ENCODE assay signal across 2 cellular contexts in genomic region chr6:139602577-139602976, GRCh38.
TF ChIP-seq lines count a peak whose summit lies in the region.

No MANE protein-coding gene starts in this region.

TF ChIP-seq in IMR-90, 13 proteins besides CTCF, POLR2A, EP300 and RAD21:
- no peak for TF ChIP-seq ELK1 (IDR thresholded peaks at IDR 0.05; ENCODE audit: borderline replicate concordance, low read depth, low read length)
- no peak for TF ChIP-seq MAFK (IDR thresholded peaks at IDR 0.05; ENCODE audit: low read depth, low read length)
- no peak for TF ChIP-seq BHLHE40 (IDR thresholded peaks at IDR 0.05; ENCODE audit: low read depth, low read length)
- no peak for TF ChIP-seq SMC3 (IDR thresholded peaks at IDR 0.05; ENCODE audit: low read depth, low read length)
- TF ChIP-seq FOS (IDR thresholded peaks at IDR 0.05; ENCODE audit: low read depth, low read length) = no peak
- no peak for TF ChIP-seq NFE2L2 (IDR thresholded peaks at IDR 0.05; ENCODE audit: low read depth, low read length)
- no peak for TF ChIP-seq MAZ (IDR thresholded peaks at IDR 0.05; ENCODE audit: borderline replicate concordance, low read depth, low read length)
- no peak for TF ChIP-seq RFX5 (IDR thresholded peaks at IDR 0.05; ENCODE audit: low read depth, low read length)
- no peak for TF ChIP-seq RCOR1 (IDR thresholded peaks at IDR 0.05; ENCODE audit: insufficient replicate concordance, low read length)
- TF ChIP-seq CHD1 (IDR thresholded peaks at IDR 0.05; ENCODE audit: low read depth, low read length) = no peak
- TF ChIP-seq CEBPB (IDR thresholded peaks at IDR 0.05; ENCODE audit: low read depth, low read length) = no peak
- no peak for TF ChIP-seq USF2 (IDR thresholded peaks at IDR 0.05; ENCODE audit: low read depth, low read length)
- no peak for TF ChIP-seq MXI1 (IDR thresholded peaks at IDR 0.05; ENCODE audit: borderline replicate concordance, low read depth, low read length)

TF ChIP-seq in K562, 482 proteins besides CTCF, POLR2A, EP300 and RAD21 (continues in another document):
- TF ChIP-seq ELF2 (CRISPR knock-in tag; IDR thresholded peaks at IDR 0.05) = no peak
- no peak for TF ChIP-seq XRCC4 (IDR thresholded peaks at IDR 0.05; ENCODE audit: extremely low read depth, insufficient read depth, insufficient read length)
- TF ChIP-seq HOMEZ (CRISPR knock-in tag; IDR thresholded peaks at IDR 0.05) = no peak
- TF ChIP-seq SP2 (IDR thresholded peaks at IDR 0.05; ENCODE audit: extremely low read depth, low read depth, low read length, poor library complexity, severe bottlenecking) = no peak
- peak; percentile 76 for TF ChIP-seq SMAD4 (CRISPR knock-in tag; conservative IDR thresholded peaks at IDR 0.05)
- peak; percentile 61; the same call in 1 of the 2 replicates for TF ChIP-seq SMARCE1 (IDR thresholded peaks at IDR 0.05)
- no peak for TF ChIP-seq HIVEP1 (CRISPR knock-in tag; IDR thresholded peaks at IDR 0.05)
- TF ChIP-seq SMARCA4 (IDR thresholded peaks at IDR 0.05) = no peak; the same call in 1 of the 2 replicates
- no peak for TF ChIP-seq ZFX (CRISPR knock-in tag; IDR thresholded peaks at IDR 0.05)
- no peak for TF ChIP-seq ZNF431 (CRISPR knock-in tag; IDR thresholded peaks at IDR 0.05)
- no peak for TF ChIP-seq KLF6 (CRISPR knock-in tag; IDR thresholded peaks at IDR 0.05; ENCODE audit: borderline replicate concordance)
- 0 out of 4 replicates have a peak, but pooled peaks of 1 of the 2 experiments have one; percentile 22 for TF ChIP-seq FOXK2 (conservative IDR thresholded peaks at IDR 0.05 in 1 of 2, IDR thresholded peaks at IDR 0.05 in 1 of 2; ENCODE audit: low read depth in 2 of 2)
- peak; percentile 13 for TF ChIP-seq PRDM10 (IDR thresholded peaks at IDR 0.05; ENCODE audit: partially characterized antibody)
- no peak for TF ChIP-seq CREBBP (IDR thresholded peaks at IDR 0.05; ENCODE audit: low read depth, low read length)
- TF ChIP-seq ZNF274 (IDR thresholded peaks at IDR 0.05; ENCODE audit: borderline replicate concordance, low read depth, low read length) = no peak
- no peak for TF ChIP-seq XRCC5 (IDR thresholded peaks at IDR 0.05; ENCODE audit: low read depth, low read length)
- peak; percentile 47; the same call in 1 of the 2 replicates for TF ChIP-seq TAL1 (IDR thresholded peaks at IDR 0.05)
- TF ChIP-seq DMBX1 (CRISPR knock-in tag; IDR thresholded peaks at IDR 0.05; ENCODE audit: borderline replicate concordance) = 0 out of 2 replicates have a peak, but pooled peaks have one; percentile 18
- no peak for TF ChIP-seq USF1 (CRISPR knock-in tag; IDR thresholded peaks at IDR 0.05)
- 0 out of 2 replicates have a peak, but pooled peaks have one; percentile 10 for TF ChIP-seq ZBTB2 (IDR thresholded peaks at IDR 0.05)
- no peak for TF ChIP-seq ZNF57 (CRISPR knock-in tag; IDR thresholded peaks at IDR 0.05)
- TF ChIP-seq CBFA2T3 (IDR thresholded peaks at IDR 0.05) = peak; percentile 79
- no peak for TF ChIP-seq CBX5 (IDR thresholded peaks at IDR 0.05; ENCODE audit: borderline replicate concordance, low read depth)
- no peak for TF ChIP-seq ZNF583 (CRISPR knock-in tag; IDR thresholded peaks at IDR 0.05)
- TF ChIP-seq DEAF1 (CRISPR knock-in tag; IDR thresholded peaks at IDR 0.05) = no peak
- TF ChIP-seq FOXA3 (CRISPR knock-in tag; conservative IDR thresholded peaks at IDR 0.05 in 1 of 2, IDR thresholded peaks at IDR 0.05 in 1 of 2) = no peak
- 0 out of 2 replicates have a peak, but pooled peaks have one; percentile 33 for TF ChIP-seq TOE1 (IDR thresholded peaks at IDR 0.05; ENCODE audit: borderline replicate concordance)
- no peak for TF ChIP-seq TOE1 (CRISPR knock-in tag; IDR thresholded peaks at IDR 0.05; ENCODE audit: borderline replicate concordance, low read depth)
- TF ChIP-seq ZNF140 (CRISPR knock-in tag; IDR thresholded peaks at IDR 0.05) = no peak
- no peak for TF ChIP-seq HMG20B (CRISPR knock-in tag; IDR thresholded peaks at IDR 0.05)
- no peak for TF ChIP-seq ZFP91 (CRISPR knock-in tag; IDR thresholded peaks at IDR 0.05)
- peak; percentile 71 for TF ChIP-seq ZNF384 (IDR thresholded peaks at IDR 0.05; ENCODE audit: low read depth, low read length)
- no peak for TF ChIP-seq SMAD2 (IDR thresholded peaks at IDR 0.05; ENCODE audit: low read depth, low read length)
- no peak for TF ChIP-seq PCBP2 (IDR thresholded peaks at IDR 0.05; ENCODE audit: low read depth, low read length, poor library complexity, severe bottlenecking)
- TF ChIP-seq STAT5A (IDR thresholded peaks at IDR 0.05; ENCODE audit: borderline replicate concordance, low read length) = no peak
- TF ChIP-seq NBN (IDR thresholded peaks at IDR 0.05; ENCODE audit: low read depth) = 0 out of 2 replicates have a peak, but pooled peaks have one; percentile 43
- no peak for TF ChIP-seq ZNF639 (CRISPR knock-in tag; conservative IDR thresholded peaks at IDR 0.05 in 1 of 2, IDR thresholded peaks at IDR 0.05 in 1 of 2)
- TF ChIP-seq ID3 (CRISPR knock-in tag; IDR thresholded peaks at IDR 0.05) = no peak
- no peak for TF ChIP-seq ID3 (tag; IDR thresholded peaks at IDR 0.05)
- peak in 1 of 2 experiments; percentile 20; a peak in 1 of 4 replicates for TF ChIP-seq HDAC1 (IDR thresholded peaks at IDR 0.05)
- no peak for TF ChIP-seq NR2C1 (IDR thresholded peaks at IDR 0.05)
- no peak for TF ChIP-seq NR2C1 (tag; IDR thresholded peaks at IDR 0.05)
- no peak for TF ChIP-seq YY1 (IDR thresholded peaks at IDR 0.05; ENCODE audit: borderline replicate concordance in 1 of 3, control insufficient read depth in 1 of 3, extremely low read depth in 1 of 3, insufficient read depth in 3 of 3, insufficient read length in 1 of 3, insufficient replicate concordance in 2 of 3, low read depth in 1 of 3, low read length in 2 of 3)
- TF ChIP-seq DPF2 (IDR thresholded peaks at IDR 0.05) = peak; percentile 83
- no peak for TF ChIP-seq TAF15 (IDR thresholded peaks at IDR 0.05; ENCODE audit: low read depth, low read length)
- TF ChIP-seq MEIS2 (IDR thresholded peaks at IDR 0.05; ENCODE audit: partially characterized antibody) = no peak
- no peak for TF ChIP-seq CREB3L1 (IDR thresholded peaks at IDR 0.05; ENCODE audit: borderline replicate concordance, low read depth)
